8 cellular contexts compared by ENCODE assay signal in the genomic region with DNA sequence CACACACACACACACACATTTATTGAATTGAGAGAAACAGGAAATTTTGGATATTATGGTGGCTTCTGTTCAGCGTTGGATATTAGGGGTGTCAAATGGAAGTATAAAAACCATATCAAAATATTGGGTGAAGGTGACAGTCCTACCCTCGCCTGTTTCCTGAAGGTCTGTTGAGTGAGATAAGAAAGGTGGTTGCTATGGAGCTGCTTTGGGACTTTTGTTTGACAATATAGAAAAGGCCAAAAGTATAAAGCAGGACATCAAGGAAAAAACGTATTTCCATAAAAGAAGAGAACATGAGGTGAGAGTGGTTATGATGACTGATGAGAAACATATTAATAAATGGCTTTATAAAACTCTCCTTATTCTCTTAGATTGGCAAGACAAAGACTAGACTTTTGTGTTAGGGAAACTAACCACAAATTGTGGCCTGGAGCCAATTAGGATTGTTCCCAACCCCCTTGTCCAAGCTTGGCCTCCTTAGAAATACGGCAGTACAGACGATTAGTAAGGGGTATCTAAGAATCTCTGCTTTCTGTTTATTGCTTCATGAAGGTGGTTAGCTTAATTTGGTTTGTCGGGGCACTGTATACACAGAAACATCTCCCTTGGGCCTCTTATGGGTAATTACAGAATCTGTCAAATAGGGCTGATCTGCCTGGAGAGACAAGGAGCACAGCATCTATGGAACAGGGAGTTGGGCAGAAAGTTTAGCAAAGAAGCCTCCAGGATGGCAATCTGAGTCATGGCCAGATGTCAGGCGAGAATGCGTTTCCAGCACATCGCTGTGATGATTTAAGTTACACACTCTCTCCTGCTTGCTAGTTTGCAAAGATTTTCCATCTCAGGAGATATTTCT.
DNase-seq lines count a peak whose midpoint lies in the region; TF ChIP-seq lines count a peak whose summit lies in the region.

No MANE protein-coding gene starts in this region.

- in situ Hi-C loops in astrocyte of the spinal cord (cut with HindIII; ENCODE audit: low sequenced_read_pairs) = no loop called here

- peak overlapping the region; percentile 60 to 67 for H3K27ac ChIP-seq in right atrium auricular region
- H3K27ac ChIP-seq in smooth muscle cell (ENCODE audit: low read depth) = peak overlapping the region; percentile 94

- H3K4me3 ChIP-seq in HFF-Myc (replicated peaks; ENCODE audit: low read depth, low read length) (peak overlapping the region; percentile 6; the same call in 1 of the 2 replicates), astrocyte of the spinal cord (ENCODE audit: low read depth, low read length) (no peak overlapping the region), right atrium auricular region (no peak overlapping the region), smooth muscle cell (no peak overlapping the region)

- peak; percentile 62 for DNase-seq in HFF-Myc (ENCODE audit: extremely low read depth, low read depth)
- peak; percentile 81 for DNase-seq in astrocyte of the spinal cord (ENCODE audit: low read depth, low spot score)
- no peak for DNase-seq in right atrium auricular region (ENCODE audit: low spot score)
- DNase-seq in smooth muscle cell (lab: John Stamatoyannopoulos, UW; ENCODE audit: unreplicated experiment) = no peak
- DNase-seq in nucleus accumbens (lab: John Stamatoyannopoulos, UW) = no peak
- no peak for DNase-seq in NCI-H345 treated with DMSO at 0.1 percent for 48 hours (lab: John Stamatoyannopoulos, UW; ENCODE audit: unreplicated experiment)
- no peak for DNase-seq in NCI-H446 treated with DMSO at 0.1 percent for 48 hours (lab: John Stamatoyannopoulos, UW)
- DNase-seq in NCI-H128 (lab: John Stamatoyannopoulos, UW; ENCODE audit: unreplicated experiment) = no peak

- no peaks in the 10 kb centered on the region for H4K20me1 ChIP-seq in smooth muscle cell (ENCODE audit: low read depth)

- peak overlapping the region; percentile 65 for H3K9ac ChIP-seq in smooth muscle cell (ENCODE audit: low read depth)

- no peak for TF ChIP-seq CTCF in HFF-Myc (IDR thresholded peaks at IDR 0.05; ENCODE audit: low read depth, low read length, missing control alignments)
- TF ChIP-seq CTCF in astrocyte of the spinal cord (IDR thresholded peaks at IDR 0.05; ENCODE audit: low read depth, low read length) = no peak
- no peak for TF ChIP-seq CTCF in right atrium auricular region (IDR thresholded peaks at IDR 0.05)
- no peak for TF ChIP-seq CTCF in smooth muscle cell (IDR thresholded peaks at IDR 0.05; ENCODE audit: borderline replicate concordance, insufficient read depth, poor library complexity, severe bottlenecking)

- H3K27me3 ChIP-seq in right atrium auricular region = no peaks in the 10 kb centered on the region
- H3K27me3 ChIP-seq in smooth muscle cell (ENCODE audit: low read depth) = no peaks in the 10 kb centered on the region

- H3K36me3 ChIP-seq in right atrium auricular region (no peaks in the 10 kb centered on the region), smooth muscle cell (ENCODE audit: low read depth) (no peaks in the 10 kb centered on the region)

- peaks cover 41% of the 10 kb centered on the region for H3F3A ChIP-seq in smooth muscle cell (ENCODE audit: low read depth)

- H3K4me1 ChIP-seq in right atrium auricular region (peaks cover 0 to 32% of the 10 kb centered on the region in 2 donors), smooth muscle cell (ENCODE audit: low read depth) (peaks cover 41% of the 10 kb centered on the region)

- 25% methylated on average over 9 of the region's 9 CpGs for WGBS in smooth muscle cell (ENCODE audit: low lambda C conversion rate)

- H2AFZ ChIP-seq in smooth muscle cell (ENCODE audit: low read depth) = no peak overlapping the region

- no peaks in the 10 kb centered on the region for H3K9me3 ChIP-seq in right atrium auricular region
- H3K9me3 ChIP-seq in smooth muscle cell (replicated peaks; ENCODE audit: low read depth) = no peaks in the 10 kb centered on the region

- peaks cover 67% of the 10 kb centered on the region for H3K79me2 ChIP-seq in smooth muscle cell (ENCODE audit: low read depth)

- H3K4me2 ChIP-seq in smooth muscle cell = peak overlapping the region; percentile 65

Comparison
In these comparisons a context has a peak if more than half of its experiments do, and no peak if none do; other contexts are left out.
1. DNase-seq: peak in HFF-Myc (single experiment) and astrocyte of the spinal cord (single experiment); none in right atrium auricular region (single experiment), smooth muscle cell (single experiment), nucleus accumbens (0 of 56), NCI-H345 treated with DMSO at 0.1 percent for 48 hours (single experiment), NCI-H446 treated with DMSO at 0.1 percent for 48 hours (single experiment) and NCI-H128 (single experiment).